ENCODE assay signal across 30 cellular contexts in the genomic region with DNA sequence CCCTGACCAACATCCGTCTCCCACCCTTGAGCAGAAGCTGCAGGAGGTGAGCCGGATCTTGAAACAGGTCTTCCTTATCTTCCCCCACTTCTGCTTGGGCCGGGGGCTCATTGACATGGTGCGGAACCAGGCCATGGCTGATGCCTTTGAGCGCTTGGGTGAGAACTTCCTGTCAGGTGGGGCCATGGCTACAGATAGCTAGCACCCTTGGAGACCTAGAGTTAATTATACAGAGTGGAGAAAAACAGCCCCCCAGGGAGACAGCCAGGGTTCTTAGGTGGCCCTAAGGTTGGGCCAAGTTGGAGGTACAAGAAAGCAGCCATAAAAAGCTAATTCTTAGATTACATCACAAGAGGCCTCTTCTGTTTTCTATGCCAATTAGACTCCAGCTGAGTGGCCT. TPM values are rescaled to one million over a fixed set of nuclear protein-coding genes. Genes with fewer than 3 reads are reported as not detected.
DNase-seq lines count a peak whose midpoint lies in the region; ATAC-seq and TF ChIP-seq lines count a peak whose summit lies in the region.
"Had no signal": no experiment of that assay in that cellular context is flagged by ENCODE, and none has a peak within 500 bp of the region (broad histone marks: within the 10 kb centered on the region; RNA-seq: fewer than 3 reads in every experiment).

No MANE protein-coding gene starts in this region.

- DNase-seq in left cardiac atrium: peak; percentile 10
- DNase-seq in right atrium auricular region (ENCODE audit: low spot score): no peak
- no peak for DNase-seq in central memory CD8-positive, alpha-beta T cell (ENCODE audit: low spot score in 2 of 2)
- DNase-seq in stimulated activated naive B cell treated with anti-CD40 and anti-IgM and Interleukin-4, amounts not matched to agents 10 μg/mL and 1 μg/mL and 100 μg/mL, for 72 hours: no peak
- DNase-seq in GM13976 (ENCODE audit: low spot score): no peak
- no peak for DNase-seq in GM19238 (ENCODE audit: insufficient read length, low spot score)
- DNase-seq: activated CD4-positive, alpha-beta T cell treated with anti-CD3 and anti-CD28 coated beads, Interleukin-2, amount 10 ng/mL, durations not matched to agents 24 days and 14 days; adrenal gland; body of pancreas; cerebellar nuclear complex; DMS153; dorsolateral prefrontal cortex; hippocampal formation; NCI-H1105 treated with DMSO at 0.1 percent for 48 hours; NCI-H2029 treated with DMSO at 0.1 percent for 48 hours; right lobe of liver; stimulated activated CD4-positive, alpha-beta T cell treated with anti-CD3 and anti-CD28 coated beads, Interleukin-12 subunit alpha, Interleukin-12 subunit beta, amount 100 ng/mL, for 4 hours; stimulated activated CD4-positive, alpha-beta T cell treated with anti-CD3 and anti-CD28 coated beads, Interleukin-4, amount 100 ng/mL, for 24 hours; testis had no signal

- intact Hi-C loops in left cardiac atrium (cut with DNase I): no loop called here

- no peak overlapping the region for H3K4me3 Mint-ChIP-seq in central memory CD8-positive, alpha-beta T cell
- peak overlapping the region in 1 of 2 donors; percentile 15 for H3K4me3 Mint-ChIP-seq in stimulated activated naive B cell treated with anti-CD40 and anti-IgM and Interleukin-4, amounts not matched to agents 10 μg/mL and 1 μg/mL and 100 μg/mL, for 72 hours
- H3K4me3 Mint-ChIP-seq: activated CD4-positive, alpha-beta T cell treated with anti-CD3 and anti-CD28 coated beads, Interleukin-2, amount 10 ng/mL, durations not matched to agents 24 days and 14 days; CD14-positive monocyte; T-helper 2 cell treated with Interferon-gamma antibody and Interleukin-4, amounts not matched to agents 5 μg/mL and 100 μg/mL, for 36 hours had no signal

- ATAC-seq in left cardiac atrium: no peak
- ATAC-seq in central memory CD8-positive, alpha-beta T cell (replicated peaks; ENCODE audit: extremely low read depth, poor library complexity, severe bottlenecking): no peak
- ATAC-seq in stimulated activated naive B cell treated with anti-CD40 and anti-IgM and Interleukin-4, amounts not matched to agents 10 μg/mL and 1 μg/mL and 100 μg/mL, for 72 hours (replicated peaks): no peak
- no peak for ATAC-seq in GM18498 (IDR thresholded peaks at IDR 0.05; ENCODE audit: unreplicated experiment)
- ATAC-seq: body of pancreas had no signal

- H3K27me3 ChIP-seq in right atrium auricular region: no peaks in the 10 kb centered on the region
- H3K27me3 ChIP-seq: adrenal gland, body of pancreas, dorsolateral prefrontal cortex, right lobe of liver, SJSA1, testis had no signal

- in situ Hi-C loops in GM13976 (cut with MboI; ENCODE audit: low sequenced_read_pairs, unreplicated experiment): no loop called here

- H3K27ac ChIP-seq in right atrium auricular region (no peak overlapping the region), KOPT-K1 (ENCODE audit: low read depth, low read length, poor library complexity, severe bottlenecking) (peak overlapping the region; percentile 68)
- H3K27ac ChIP-seq: adrenal gland, body of pancreas, dorsolateral prefrontal cortex, right lobe of liver, SJSA1, testis had no signal

- no peak for TF ChIP-seq CTCF in right atrium auricular region (IDR thresholded peaks at IDR 0.05)
- TF ChIP-seq CTCF in GM13976 (IDR thresholded peaks at IDR 0.05; ENCODE audit: borderline replicate concordance, control extremely low read depth, extremely low read depth, insufficient read depth, missing control alignments): no peak

- peaks cover 21% of the 10 kb centered on the region for H3K36me3 Mint-ChIP-seq in central memory CD8-positive, alpha-beta T cell (ENCODE audit: insufficient read depth)
- H3K36me3 Mint-ChIP-seq in stimulated activated naive B cell treated with anti-CD40 and anti-IgM and Interleukin-4, amounts not matched to agents 10 μg/mL and 1 μg/mL and 100 μg/mL, for 72 hours: peaks cover 76 to 77% of the 10 kb centered on the region in 2 donors

- no peaks in the 10 kb centered on the region for H3K4me1 ChIP-seq in right atrium auricular region
- H3K4me1 ChIP-seq: adrenal gland, body of pancreas, right lobe of liver, SJSA1, testis had no signal

- H3K9me3 Mint-ChIP-seq in central memory CD8-positive, alpha-beta T cell: no peaks in the 10 kb centered on the region
- H3K9me3 Mint-ChIP-seq in stimulated activated naive B cell treated with anti-CD40 and anti-IgM and Interleukin-4, amounts not matched to agents 10 μg/mL and 1 μg/mL and 100 μg/mL, for 72 hours: peaks cover 13 to 23% of the 10 kb centered on the region in 2 donors
- H3K9me3 Mint-ChIP-seq: activated CD4-positive, alpha-beta T cell treated with anti-CD3 and anti-CD28 coated beads, Interleukin-2, amount 10 ng/mL, durations not matched to agents 24 days and 14 days; activated T-helper 2 cell treated with anti-CD3 and anti-CD28 coated beads, Interferon-gamma antibody, Interleukin-2, Interleukin-4, amounts not matched to agents 10 μg/mL and 5 μg/mL and 100 μg/mL, durations not matched to agents 14 hours and 24 hours and 36 hours; T-helper 2 cell treated with Interferon-gamma antibody and Interleukin-4, amounts not matched to agents 5 μg/mL and 100 μg/mL, for 36 hours had no signal

- no peak overlapping the region for H3K4me3 ChIP-seq in right atrium auricular region
- H3K4me3 ChIP-seq: adrenal gland, body of pancreas, dorsolateral prefrontal cortex, right lobe of liver, SJSA1, testis had no signal

- H3K36me3 ChIP-seq in right atrium auricular region: no peaks in the 10 kb centered on the region
- H3K36me3 ChIP-seq in KOPT-K1 (ENCODE audit: insufficient read depth, low read length): peaks cover 4% of the 10 kb centered on the region; the same call in 1 of the 2 replicates
- H3K36me3 ChIP-seq: adrenal gland, right lobe of liver, SJSA1 had no signal

- peaks cover 24% of the 10 kb centered on the region for H3K4me1 Mint-ChIP-seq in central memory CD8-positive, alpha-beta T cell
- H3K4me1 Mint-ChIP-seq in stimulated activated naive B cell treated with anti-CD40 and anti-IgM and Interleukin-4, amounts not matched to agents 10 μg/mL and 1 μg/mL and 100 μg/mL, for 72 hours: peaks cover 4 to 11% of the 10 kb centered on the region in 2 donors

- no peaks in the 10 kb centered on the region for H3K27me3 Mint-ChIP-seq in central memory CD8-positive, alpha-beta T cell
- no peaks in the 10 kb centered on the region for H3K27me3 Mint-ChIP-seq in stimulated activated naive B cell treated with anti-CD40 and anti-IgM and Interleukin-4, amounts not matched to agents 10 μg/mL and 1 μg/mL and 100 μg/mL, for 72 hours
- H3K27me3 Mint-ChIP-seq: activated CD4-positive, alpha-beta T cell treated with anti-CD3 and anti-CD28 coated beads, Interleukin-2, amount 10 ng/mL, durations not matched to agents 24 days and 14 days had no signal

- H3K9me3 ChIP-seq in right atrium auricular region (peaks cover 20 to 48% of the 10 kb centered on the region in 2 donors), KOPT-K1 (ENCODE audit: insufficient read depth, low read length, poor library complexity, severe bottlenecking) (no peaks in the 10 kb centered on the region)
- H3K9me3 ChIP-seq: body of pancreas, SJSA1, testis had no signal

- H3K27ac Mint-ChIP-seq in central memory CD8-positive, alpha-beta T cell (ENCODE audit: low read depth): peak overlapping the region; percentile 62
- peak overlapping the region; percentile 42 for H3K27ac Mint-ChIP-seq in stimulated activated naive B cell treated with anti-CD40 and anti-IgM and Interleukin-4, amounts not matched to agents 10 μg/mL and 1 μg/mL and 100 μg/mL, for 72 hours

RNA-seq across cellular contexts. Expression of a gene that starts 8.9 kb away (rescaled TPM):
- total RNA-seq in left cardiac atrium (10 to 100 TPM; 10.6 to 12.6 TPM), right atrium auricular region (10 to 100 TPM in 1 of 2 donors, 1 to 10 TPM in 1; 5.2 to 12.8 TPM)

RNA-seq across cellular contexts. Expression of a gene that starts 18.2 kb away (rescaled TPM):
- total RNA-seq in left cardiac atrium (10 to 100 TPM in 1 of 2 donors, 1 to 10 TPM in 1; 7.7 to 10.0 TPM), right atrium auricular region (1 to 10 TPM; 4.8 to 5.9 TPM)

RNA-seq across cellular contexts. Expression of a gene that starts 31.7 kb away (rescaled TPM):
- total RNA-seq in left cardiac atrium (10 to 100 TPM; 74.4 to 83.8 TPM), right atrium auricular region (10 to 100 TPM; 47.8 to 48.5 TPM)

RNA-seq across cellular contexts. Expression of a gene that starts 36.8 kb away (rescaled TPM):
- total RNA-seq in left cardiac atrium: not detected
- total RNA-seq in right atrium auricular region: not detected
- total RNA-seq: activated CD4-positive, alpha-beta T cell treated with anti-CD3 and anti-CD28 coated beads, Interleukin-2, amount 10 ng/mL, durations not matched to agents 24 days and 14 days; activated T-helper 2 cell treated with anti-CD3 and anti-CD28 coated beads, Interferon-gamma antibody, Interleukin-2, Interleukin-4, amounts not matched to agents 10 μg/mL and 5 μg/mL and 100 μg/mL, durations not matched to agents 14 hours and 24 hours and 36 hours; adrenal gland; body of pancreas; dorsolateral prefrontal cortex; H1; IMR-90; posterior vena cava; right lobe of liver; RPMI7951; SJSA1; testis; urinary bladder had no signal

RNA-seq across cellular contexts. Expression of a gene that starts 37.1 kb away (rescaled TPM):
- 100 to 1,000 TPM; 142 to 143 TPM for total RNA-seq in left cardiac atrium
- total RNA-seq in right atrium auricular region: 100 to 1,000 TPM; 149 to 252 TPM
